ENCODE assay signal across 16 cellular contexts in the genomic region with DNA sequence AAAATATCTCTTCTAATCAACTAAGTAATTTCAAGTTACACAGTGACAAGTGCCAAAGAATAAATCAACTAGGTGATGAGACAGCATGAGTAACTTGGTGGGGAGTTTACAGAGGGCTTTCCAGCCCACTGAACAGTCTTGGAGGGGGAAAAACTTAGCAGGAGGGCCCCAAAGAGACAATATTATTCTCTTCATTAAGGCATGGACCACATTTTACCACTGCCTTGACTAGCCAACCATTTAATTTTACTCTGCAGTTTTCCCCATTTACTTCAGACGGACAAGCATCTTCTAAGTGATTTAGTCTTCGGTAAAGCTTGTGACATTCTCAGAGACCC. TPM values are rescaled to one million over a fixed set of nuclear protein-coding genes. Genes with fewer than 3 reads are reported as not detected.
A peak's percentile ranks its signal among the peaks of the same experiment; 100 is the strongest.
DNase-seq lines count a peak whose midpoint lies in the region; ATAC-seq, FAIRE-seq and TF ChIP-seq lines count a peak whose summit lies in the region.
"Had no signal": no experiment of that assay in that cellular context is flagged by ENCODE, and none has a peak within 500 bp of the region (broad histone marks: within the 10 kb centered on the region; RNA-seq: fewer than 3 reads in every experiment).

No MANE protein-coding gene starts in this region.

- H3K14ac ChIP-seq in mesenchymal stem cell (ENCODE audit: low read length in 2 of 2), result no peak overlapping the region

- H4K91ac ChIP-seq in mesenchymal stem cell (ENCODE audit: low read length), result no peak overlapping the region

- no peak overlapping the region for H2BK120ac ChIP-seq in mesenchymal stem cell (ENCODE audit: low read depth, low read length)

- H3K4me3 Mint-ChIP-seq in GM23338, result no peak overlapping the region
- H3K4me3 Mint-ChIP-seq in activated naive CD8-positive, alpha-beta T cell treated with anti-CD3 and anti-CD28 coated beads, Interleukin-2, amount 50 U/mL, for 24 hours, result no peak overlapping the region

- H4K20me1 ChIP-seq in GM23338 (replicated peaks; ENCODE audit: insufficient read depth), result no peaks in the 10 kb centered on the region
- no peaks in the 10 kb centered on the region for H4K20me1 ChIP-seq in hepatocyte (ENCODE audit: insufficient read depth, poor library complexity, severe bottlenecking)
- H4K20me1 ChIP-seq: BLaER1 had no signal

- H3K36me3 ChIP-seq in GM23338 (ENCODE audit: insufficient read depth), result no peaks in the 10 kb centered on the region
- no peaks in the 10 kb centered on the region for H3K36me3 ChIP-seq in hepatocyte (replicated peaks; ENCODE audit: insufficient read depth, low read depth)
- H3K36me3 ChIP-seq in mesenchymal stem cell (ENCODE audit: control insufficient read depth in 1 of 2, insufficient read depth in 2 of 2, low read depth in 1 of 2, low read length in 2 of 2), result no peaks in the 10 kb centered on the region
- H3K36me3 ChIP-seq: BLaER1 had no signal

- DNase-seq in GM23338 (ENCODE audit: low spot score) (no peak), RCC 7860 (ENCODE audit: low spot score) (peak; percentile 35), hepatocyte (ENCODE audit: low spot score) (no peak), mesenchymal stem cell (no peak)
- DNase-seq in activated naive CD8-positive, alpha-beta T cell treated with anti-CD3 and anti-CD28 coated beads, Interleukin-2, amount 50 U/mL, for 24 hours, result no peak
- DNase-seq: 8988T, AML-193, DMS53, GF-D8, GOT3 had no signal

- no peak overlapping the region for H3K9ac ChIP-seq in mesenchymal stem cell (ENCODE audit: low read length)
- H3K9ac ChIP-seq: BLaER1 had no signal

- no peak overlapping the region for H3K4ac ChIP-seq in mesenchymal stem cell (ENCODE audit: low read depth in 1 of 2, low read length in 2 of 2)

- H3K79me2 ChIP-seq in GM23338 (replicated peaks; ENCODE audit: insufficient read depth) (no peaks in the 10 kb centered on the region), hepatocyte (no peaks in the 10 kb centered on the region)

- no peak overlapping the region for H2AK5ac ChIP-seq in mesenchymal stem cell (ENCODE audit: low read length, severe bottlenecking)

- H3K4me1 ChIP-seq in GM23338 (ENCODE audit: insufficient read depth) (peaks cover 44% of the 10 kb centered on the region), hepatocyte (ENCODE audit: insufficient read depth) (peaks cover 13% of the 10 kb centered on the region), mesenchymal stem cell (ENCODE audit: control insufficient read depth, insufficient read depth, low read depth, low read length) (peaks cover 2% of the 10 kb centered on the region)
- H3K4me1 ChIP-seq: BLaER1 had no signal

- H3K4me2 ChIP-seq in GM23338 (peak overlapping the region; percentile 15), hepatocyte (no peak overlapping the region), mesenchymal stem cell (ENCODE audit: low read length, poor library complexity, severe bottlenecking) (no peak overlapping the region)
- H3K4me2 ChIP-seq: BLaER1 had no signal

- no peak overlapping the region for H3K27ac ChIP-seq in GM23338 (ENCODE audit: low read depth)
- peak overlapping the region; percentile 73 for H3K27ac ChIP-seq in hepatocyte
- peak overlapping the region; percentile 21 for H3K27ac ChIP-seq in mesenchymal stem cell (ENCODE audit: low read length, poor library complexity, severe bottlenecking)
- H3K27ac ChIP-seq: BLaER1 had no signal

- H3F3A ChIP-seq in GM23338 (replicated peaks; ENCODE audit: low read depth), result no peaks in the 10 kb centered on the region

- no peak overlapping the region for H4K8ac ChIP-seq in mesenchymal stem cell (ENCODE audit: low read length)

- no peak overlapping the region for H3K4me3 ChIP-seq in GM23338
- no peak overlapping the region for H3K4me3 ChIP-seq in hepatocyte
- no peak overlapping the region for H3K4me3 ChIP-seq in mesenchymal stem cell (ENCODE audit: insufficient read depth in 1 of 2, low read depth in 1 of 2, low read length in 2 of 2)
- H3K4me3 ChIP-seq: BLaER1 had no signal

- ATAC-seq in GM23338 (peak; percentile 32; the same call in 2 of the 3 replicates), HG03342 (IDR thresholded peaks at IDR 0.05; ENCODE audit: unreplicated experiment) (no peak), GM18520 (IDR thresholded peaks at IDR 0.05; ENCODE audit: unreplicated experiment) (no peak), HG02642 (IDR thresholded peaks at IDR 0.05; ENCODE audit: poor library complexity, unreplicated experiment) (no peak)
- no peak for ATAC-seq in activated naive CD8-positive, alpha-beta T cell treated with anti-CD3 and anti-CD28 coated beads, Interleukin-2, amount 50 U/mL, for 24 hours
- ATAC-seq: HCT116, HepG2 had no signal

- H2BK15ac ChIP-seq in mesenchymal stem cell (ENCODE audit: low read depth, poor library complexity, severe bottlenecking), result no peak overlapping the region

- H3K9me2 ChIP-seq in GM23338 (ENCODE audit: insufficient read depth) (peaks cover 10% of the 10 kb centered on the region; the same call in 1 of the 2 replicates), hepatocyte (replicated peaks; ENCODE audit: insufficient read depth) (no peaks in the 10 kb centered on the region)

- H3K23ac ChIP-seq in mesenchymal stem cell (ENCODE audit: low read length in 2 of 2), result no peak overlapping the region

- H3K18ac ChIP-seq in mesenchymal stem cell (ENCODE audit: low read depth in 1 of 2, low read length in 2 of 2), result no peak overlapping the region

- H3K27me3 ChIP-seq in GM23338 (ENCODE audit: insufficient read depth) (peaks cover 13% of the 10 kb centered on the region; the same call in 1 of the 2 replicates), hepatocyte (no peaks in the 10 kb centered on the region), mesenchymal stem cell (ENCODE audit: control insufficient read depth in 1 of 2, insufficient read depth in 1 of 2, low read length in 2 of 2) (peaks cover 0 to 21% of the 10 kb centered on the region in 2 experiments)
- H3K27me3 ChIP-seq: BLaER1 had no signal

- no peaks in the 10 kb centered on the region for H3K79me1 ChIP-seq in mesenchymal stem cell (replicated peaks; ENCODE audit: low read length, poor library complexity, severe bottlenecking)

- TF ChIP-seq CTCF in GM23338 (conservative IDR thresholded peaks at IDR 0.05; ENCODE audit: low read depth in 2 of 2) (no peak), hepatocyte (IDR thresholded peaks at IDR 0.05; ENCODE audit: poor library complexity) (no peak)

- H2BK12ac ChIP-seq in mesenchymal stem cell (ENCODE audit: low read length in 2 of 2), result no peak overlapping the region

- H3K9me3 Mint-ChIP-seq in GM23338, result no peaks in the 10 kb centered on the region; the same call in 1 of the 3 replicates
- no peaks in the 10 kb centered on the region for H3K9me3 Mint-ChIP-seq in activated naive CD8-positive, alpha-beta T cell treated with anti-CD3 and anti-CD28 coated beads, Interleukin-2, amount 50 U/mL, for 24 hours

- H2AFZ ChIP-seq in GM23338 (no peak overlapping the region; the same call in 1 of the 2 replicates), hepatocyte (no peak overlapping the region), mesenchymal stem cell (ENCODE audit: low read depth, low read length) (no peak overlapping the region)

- peak; percentile 82 for FAIRE-seq in RCC 7860 (lab: Jason Lieb, UNC)
- FAIRE-seq: HepG2 had no signal

- no peak overlapping the region for H3K27ac Mint-ChIP-seq in GM23338
- H3K27ac Mint-ChIP-seq in activated naive CD8-positive, alpha-beta T cell treated with anti-CD3 and anti-CD28 coated beads, Interleukin-2, amount 50 U/mL, for 24 hours, result no peak overlapping the region

- no peak overlapping the region for H2BK5ac ChIP-seq in mesenchymal stem cell (ENCODE audit: low read depth, low read length, poor library complexity, severe bottlenecking)

- 96% methylated on average over 2 of the region's 2 CpGs for WGBS in hepatocyte (ENCODE audit: low lambda C conversion rate, missing lambda C conversion rate)
- WGBS in mesenchymal stem cell, result 100% methylated on average over 1 of the region's 2 CpGs

- H3K9me3 ChIP-seq in hepatocyte (ENCODE audit: low read depth), result no peaks in the 10 kb centered on the region
- no peaks in the 10 kb centered on the region for H3K9me3 ChIP-seq in mesenchymal stem cell (ENCODE audit: control insufficient read depth, low read length)
- H3K9me3 ChIP-seq: BLaER1 had no signal

- peaks cover 4% of the 10 kb centered on the region; the same call in 1 of the 3 replicates for H3K36me3 Mint-ChIP-seq in GM23338 (ENCODE audit: low read depth)
- no peaks in the 10 kb centered on the region for H3K36me3 Mint-ChIP-seq in activated naive CD8-positive, alpha-beta T cell treated with anti-CD3 and anti-CD28 coated beads, Interleukin-2, amount 50 U/mL, for 24 hours (ENCODE audit: low read depth)

- peaks cover 14% of the 10 kb centered on the region for H3K27me3 Mint-ChIP-seq in GM23338 (ENCODE audit: insufficient read depth, low read depth, poor library complexity)
- peaks cover 3% of the 10 kb centered on the region for H3K27me3 Mint-ChIP-seq in activated naive CD8-positive, alpha-beta T cell treated with anti-CD3 and anti-CD28 coated beads, Interleukin-2, amount 50 U/mL, for 24 hours

- peaks cover 39% of the 10 kb centered on the region for H3K4me1 Mint-ChIP-seq in GM23338
- peaks cover 9% of the 10 kb centered on the region for H3K4me1 Mint-ChIP-seq in activated naive CD8-positive, alpha-beta T cell treated with anti-CD3 and anti-CD28 coated beads, Interleukin-2, amount 50 U/mL, for 24 hours

RNA-seq across cellular contexts. Expression of a gene that starts 25.3 kb away (rescaled TPM):
- 17.7 and 19.4 TPM in 2 replicates for total RNA-seq in GM23338 (2014; rRNA removed; shearing (Covaris generic))
- polyA plus RNA-seq in GM23338 (2016; fragmentation: Nextera tagmentation; extraction: Ambion mirVana) (16.9 and 18.9 TPM in 2 replicates), hepatocyte (20.1 and 23.5 TPM in 2 replicates)
- total RNA-seq in hepatocyte, result 19.4 and 26.9 TPM in 2 replicates
- 12.0 TPM for polyA plus RNA-seq in mesenchymal stem cell (2013, experiment 1 of 2)
- 11.8 TPM for polyA plus RNA-seq in mesenchymal stem cell (2013, experiment 2 of 2)
